27 cellular contexts compared by ENCODE assay signal in the genomic region with DNA sequence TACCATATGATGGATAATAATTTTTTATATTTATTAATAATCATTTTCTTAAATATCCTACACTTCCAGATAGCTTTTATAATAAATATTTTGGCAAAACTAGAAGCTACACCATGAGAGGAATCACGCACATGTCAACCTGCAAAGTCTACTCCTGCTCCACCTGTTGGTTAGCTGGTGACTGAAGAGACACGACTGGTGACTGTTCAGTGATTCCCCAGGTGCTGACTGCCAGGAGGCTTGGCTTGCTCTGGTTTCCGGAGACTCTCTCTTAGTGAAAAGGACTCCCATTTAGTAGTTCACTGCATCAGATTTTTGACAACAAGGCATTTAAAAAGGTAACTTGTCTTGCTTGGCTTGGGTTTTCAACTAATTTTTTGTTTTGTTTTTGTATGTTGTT. TPM values are rescaled to one million over a fixed set of nuclear protein-coding genes. Genes with fewer than 3 reads are reported as not detected.
"Had no signal": no experiment of that assay in that cellular context is flagged by ENCODE, and none has a peak within 500 bp of the region (broad histone marks: within the 10 kb centered on the region; RNA-seq: fewer than 3 reads in every experiment).

No MANE protein-coding gene starts in this region.

- H3K27me3 Mint-ChIP-seq: T-cell had no signal

- H3K4me2 ChIP-seq: SK-N-SH had no signal

- H3K9me3 Mint-ChIP-seq: T-cell had no signal

- H3K4me3 ChIP-seq: MG63 had no signal

- ATAC-seq: Panc1, PC-3, T-cell had no signal

- DNase-seq: KBM-7; MG63; NCI-H1092; NCI-H1105 treated with DMSO at 0.1 percent for 48 hours; NCI-H1417 treated with DMSO at 0.1 percent for 48 hours; NCI-H146; NCI-H1694 treated with DMSO at 0.1 percent for 48 hours; NCI-H1930; NCI-H2081; NCI-H2171; NCI-H226; NCI-H446 treated with DMSO at 0.1 percent for 48 hours; NCI-H510A treated with DMSO at 0.1 percent for 48 hours; NCI-H526; NCI-H82; NK-92 treated with Interleukin-12 subunit alpha and Interleukin-12 subunit beta, amount 100 ng/mL, for 24 hours; PC-3; SHP77; SK-N-SH; SW 1271; T-cell had no signal

- H3K27ac ChIP-seq: RWPE1 had no signal

- H3K9me3 ChIP-seq: MG63, SK-N-SH had no signal

- H3K9ac ChIP-seq: SK-N-SH had no signal

- H3K27ac Mint-ChIP-seq: T-cell had no signal

- H3K4me3 Mint-ChIP-seq: T-cell had no signal

- H3K36me3 ChIP-seq: MG63 had no signal

- H3K36me3 Mint-ChIP-seq: T-cell had no signal

RNA-seq across cellular contexts. Expression of a gene that starts 20.9 kb away (rescaled TPM):
- total RNA-seq: HT-29, LHCN-M2, OCI-LY7, PC-3, SK-MEL-5 had no signal

RNA-seq across cellular contexts. Expression of a gene that starts 36.6 kb away (rescaled TPM):
- total RNA-seq: OCI-LY7 had no signal

RNA-seq across cellular contexts. Expression of a gene that starts 49.6 kb away (rescaled TPM):
- total RNA-seq: HT-29, LHCN-M2, OCI-LY7, PC-3, T-cell had no signal
